1 cellular context compared by ENCODE assay signal in the genomic region with DNA sequence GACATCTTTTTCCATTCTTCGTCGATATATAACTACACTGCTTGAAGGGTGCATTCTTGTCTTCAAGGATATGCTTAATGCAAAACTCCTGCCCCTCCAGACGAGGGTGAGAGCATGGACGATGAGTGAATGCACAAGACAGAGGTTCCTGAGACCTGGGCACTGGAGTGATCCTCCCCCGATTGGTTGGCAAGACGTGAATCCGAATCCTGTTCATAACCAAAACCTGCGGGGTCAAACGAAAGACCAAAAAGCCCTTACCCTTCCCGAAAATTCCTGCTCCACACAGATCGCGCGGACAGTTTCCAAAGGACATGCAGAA.
TF ChIP-seq lines count a peak whose summit lies in the region.

No MANE protein-coding gene starts in this region.

TF ChIP-seq in GM23338, 12 proteins besides CTCF, POLR2A, EP300 and RAD21:
- TF ChIP-seq, protein P1, sequence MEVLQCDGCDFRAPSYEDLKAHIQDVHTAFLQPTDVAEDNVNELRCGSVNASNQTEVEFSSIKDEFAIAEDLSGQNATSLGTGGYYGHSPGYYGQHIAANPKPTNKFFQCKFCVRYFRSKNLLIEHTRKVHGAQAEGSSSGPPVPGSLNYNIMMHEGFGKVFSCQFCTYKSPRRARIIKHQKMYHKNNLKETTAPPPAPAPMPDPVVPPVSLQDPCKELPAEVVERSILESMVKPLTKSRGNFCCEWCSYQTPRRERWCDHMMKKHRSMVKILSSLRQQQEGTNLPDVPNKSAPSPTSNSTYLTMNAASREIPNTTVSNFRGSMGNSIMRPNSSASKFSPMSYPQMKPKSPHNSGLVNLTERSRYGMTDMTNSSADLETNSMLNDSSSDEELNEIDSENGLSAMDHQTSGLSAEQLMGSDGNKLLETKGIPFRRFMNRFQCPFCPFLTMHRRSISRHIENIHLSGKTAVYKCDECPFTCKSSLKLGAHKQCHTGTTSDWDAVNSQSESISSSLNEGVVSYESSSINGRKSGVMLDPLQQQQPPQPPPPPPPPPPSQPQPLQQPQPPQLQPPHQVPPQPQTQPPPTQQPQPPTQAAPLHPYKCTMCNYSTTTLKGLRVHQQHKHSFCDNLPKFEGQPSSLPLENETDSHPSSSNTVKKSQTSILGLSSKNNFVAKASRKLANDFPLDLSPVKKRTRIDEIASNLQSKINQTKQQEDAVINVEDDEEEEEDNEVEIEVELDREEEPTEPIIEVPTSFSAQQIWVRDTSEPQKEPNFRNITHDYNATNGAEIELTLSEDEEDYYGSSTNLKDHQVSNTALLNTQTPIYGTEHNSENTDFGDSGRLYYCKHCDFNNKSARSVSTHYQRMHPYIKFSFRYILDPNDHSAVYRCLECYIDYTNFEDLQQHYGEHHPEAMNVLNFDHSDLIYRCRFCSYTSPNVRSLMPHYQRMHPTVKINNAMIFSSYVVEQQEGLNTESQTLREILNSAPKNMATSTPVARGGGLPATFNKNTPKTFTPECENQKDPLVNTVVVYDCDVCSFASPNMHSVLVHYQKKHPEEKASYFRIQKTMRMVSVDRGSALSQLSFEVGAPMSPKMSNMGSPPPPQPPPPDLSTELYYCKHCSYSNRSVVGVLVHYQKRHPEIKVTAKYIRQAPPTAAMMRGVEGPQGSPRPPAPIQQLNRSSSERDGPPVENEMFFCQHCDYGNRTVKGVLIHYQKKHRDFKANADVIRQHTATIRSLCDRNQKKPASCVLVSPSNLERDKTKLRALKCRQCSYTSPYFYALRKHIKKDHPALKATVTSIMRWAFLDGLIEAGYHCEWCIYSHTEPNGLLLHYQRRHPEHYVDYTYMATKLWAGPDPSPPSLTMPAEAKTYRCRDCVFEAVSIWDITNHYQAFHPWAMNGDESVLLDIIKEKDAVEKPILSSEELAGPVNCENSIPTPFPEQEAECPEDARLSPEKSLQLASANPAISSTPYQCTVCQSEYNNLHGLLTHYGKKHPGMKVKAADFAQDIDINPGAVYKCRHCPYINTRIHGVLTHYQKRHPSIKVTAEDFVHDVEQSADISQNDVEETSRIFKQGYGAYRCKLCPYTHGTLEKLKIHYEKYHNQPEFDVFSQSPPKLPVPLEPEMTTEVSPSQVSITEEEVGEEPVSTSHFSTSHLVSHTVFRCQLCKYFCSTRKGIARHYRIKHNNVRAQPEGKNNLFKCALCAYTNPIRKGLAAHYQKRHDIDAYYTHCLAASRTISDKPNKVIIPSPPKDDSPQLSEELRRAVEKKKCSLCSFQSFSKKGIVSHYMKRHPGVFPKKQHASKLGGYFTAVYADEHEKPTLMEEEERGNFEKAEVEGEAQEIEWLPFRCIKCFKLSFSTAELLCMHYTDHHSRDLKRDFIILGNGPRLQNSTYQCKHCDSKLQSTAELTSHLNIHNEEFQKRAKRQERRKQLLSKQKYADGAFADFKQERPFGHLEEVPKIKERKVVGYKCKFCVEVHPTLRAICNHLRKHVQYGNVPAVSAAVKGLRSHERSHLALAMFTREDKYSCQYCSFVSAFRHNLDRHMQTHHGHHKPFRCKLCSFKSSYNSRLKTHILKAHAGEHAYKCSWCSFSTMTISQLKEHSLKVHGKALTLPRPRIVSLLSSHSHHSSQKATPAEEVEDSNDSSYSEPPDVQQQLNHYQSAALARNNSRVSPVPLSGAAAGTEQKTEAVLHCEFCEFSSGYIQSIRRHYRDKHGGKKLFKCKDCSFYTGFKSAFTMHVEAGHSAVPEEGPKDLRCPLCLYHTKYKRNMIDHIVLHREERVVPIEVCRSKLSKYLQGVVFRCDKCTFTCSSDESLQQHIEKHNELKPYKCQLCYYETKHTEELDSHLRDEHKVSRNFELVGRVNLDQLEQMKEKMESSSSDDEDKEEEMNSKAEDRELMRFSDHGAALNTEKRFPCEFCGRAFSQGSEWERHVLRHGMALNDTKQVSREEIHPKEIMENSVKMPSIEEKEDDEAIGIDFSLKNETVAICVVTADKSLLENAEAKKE (CRISPR knock-in tag; IDR thresholded peaks at IDR 0.05) = no peak
